ENCODE assay signal across 1 cellular context in the genomic region with DNA sequence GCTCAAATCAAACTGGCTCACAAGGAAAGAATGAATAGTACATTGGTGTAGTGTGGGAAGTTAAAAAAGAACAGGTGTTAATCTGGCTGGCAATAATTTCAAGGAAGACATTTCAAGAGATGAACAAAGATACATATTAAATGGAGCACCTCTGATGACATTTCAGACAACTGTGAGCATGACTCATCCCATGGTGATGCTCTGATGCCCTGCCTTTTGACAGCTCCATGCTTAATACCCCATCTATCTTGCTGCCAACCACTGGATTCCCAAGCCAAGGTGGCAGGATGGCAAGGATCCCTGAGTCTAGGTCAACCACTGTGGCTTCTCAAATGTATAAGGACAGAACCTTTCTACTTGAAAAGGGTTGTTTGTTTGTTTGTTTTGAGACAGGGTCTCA.
TF ChIP-seq lines count a peak whose summit lies in the region.

No MANE protein-coding gene starts in this region.

TF ChIP-seq in WTC11, 78 proteins besides CTCF, POLR2A, EP300 and RAD21 (continued from another document):
- TF ChIP-seq, protein P1, sequence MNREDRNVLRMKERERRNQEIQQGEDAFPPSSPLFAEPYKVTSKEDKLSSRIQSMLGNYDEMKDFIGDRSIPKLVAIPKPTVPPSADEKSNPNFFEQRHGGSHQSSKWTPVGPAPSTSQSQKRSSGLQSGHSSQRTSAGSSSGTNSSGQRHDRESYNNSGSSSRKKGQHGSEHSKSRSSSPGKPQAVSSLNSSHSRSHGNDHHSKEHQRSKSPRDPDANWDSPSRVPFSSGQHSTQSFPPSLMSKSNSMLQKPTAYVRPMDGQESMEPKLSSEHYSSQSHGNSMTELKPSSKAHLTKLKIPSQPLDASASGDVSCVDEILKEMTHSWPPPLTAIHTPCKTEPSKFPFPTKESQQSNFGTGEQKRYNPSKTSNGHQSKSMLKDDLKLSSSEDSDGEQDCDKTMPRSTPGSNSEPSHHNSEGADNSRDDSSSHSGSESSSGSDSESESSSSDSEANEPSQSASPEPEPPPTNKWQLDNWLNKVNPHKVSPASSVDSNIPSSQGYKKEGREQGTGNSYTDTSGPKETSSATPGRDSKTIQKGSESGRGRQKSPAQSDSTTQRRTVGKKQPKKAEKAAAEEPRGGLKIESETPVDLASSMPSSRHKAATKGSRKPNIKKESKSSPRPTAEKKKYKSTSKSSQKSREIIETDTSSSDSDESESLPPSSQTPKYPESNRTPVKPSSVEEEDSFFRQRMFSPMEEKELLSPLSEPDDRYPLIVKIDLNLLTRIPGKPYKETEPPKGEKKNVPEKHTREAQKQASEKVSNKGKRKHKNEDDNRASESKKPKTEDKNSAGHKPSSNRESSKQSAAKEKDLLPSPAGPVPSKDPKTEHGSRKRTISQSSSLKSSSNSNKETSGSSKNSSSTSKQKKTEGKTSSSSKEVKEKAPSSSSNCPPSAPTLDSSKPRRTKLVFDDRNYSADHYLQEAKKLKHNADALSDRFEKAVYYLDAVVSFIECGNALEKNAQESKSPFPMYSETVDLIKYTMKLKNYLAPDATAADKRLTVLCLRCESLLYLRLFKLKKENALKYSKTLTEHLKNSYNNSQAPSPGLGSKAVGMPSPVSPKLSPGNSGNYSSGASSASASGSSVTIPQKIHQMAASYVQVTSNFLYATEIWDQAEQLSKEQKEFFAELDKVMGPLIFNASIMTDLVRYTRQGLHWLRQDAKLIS (CRISPR knock-in tag; IDR thresholded peaks at IDR 0.05; ENCODE audit: borderline replicate concordance) = no peak
- TF ChIP-seq TEAD4 (CRISPR knock-in tag; IDR thresholded peaks at IDR 0.05) = no peak
- TF ChIP-seq ELF4 (CRISPR knock-in tag; IDR thresholded peaks at IDR 0.05; ENCODE audit: low read depth) = no peak
- TF ChIP-seq, protein P2, sequence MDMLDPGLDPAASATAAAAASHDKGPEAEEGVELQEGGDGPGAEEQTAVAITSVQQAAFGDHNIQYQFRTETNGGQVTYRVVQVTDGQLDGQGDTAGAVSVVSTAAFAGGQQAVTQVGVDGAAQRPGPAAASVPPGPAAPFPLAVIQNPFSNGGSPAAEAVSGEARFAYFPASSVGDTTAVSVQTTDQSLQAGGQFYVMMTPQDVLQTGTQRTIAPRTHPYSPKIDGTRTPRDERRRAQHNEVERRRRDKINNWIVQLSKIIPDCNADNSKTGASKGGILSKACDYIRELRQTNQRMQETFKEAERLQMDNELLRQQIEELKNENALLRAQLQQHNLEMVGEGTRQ (CRISPR knock-in tag; IDR thresholded peaks at IDR 0.05) = no peak
- TF ChIP-seq SP1 (CRISPR knock-in tag; conservative IDR thresholded peaks at IDR 0.05) = no peak
- TF ChIP-seq GABPB1 (CRISPR knock-in tag; IDR thresholded peaks at IDR 0.05) = no peak
- TF ChIP-seq, protein P3, sequence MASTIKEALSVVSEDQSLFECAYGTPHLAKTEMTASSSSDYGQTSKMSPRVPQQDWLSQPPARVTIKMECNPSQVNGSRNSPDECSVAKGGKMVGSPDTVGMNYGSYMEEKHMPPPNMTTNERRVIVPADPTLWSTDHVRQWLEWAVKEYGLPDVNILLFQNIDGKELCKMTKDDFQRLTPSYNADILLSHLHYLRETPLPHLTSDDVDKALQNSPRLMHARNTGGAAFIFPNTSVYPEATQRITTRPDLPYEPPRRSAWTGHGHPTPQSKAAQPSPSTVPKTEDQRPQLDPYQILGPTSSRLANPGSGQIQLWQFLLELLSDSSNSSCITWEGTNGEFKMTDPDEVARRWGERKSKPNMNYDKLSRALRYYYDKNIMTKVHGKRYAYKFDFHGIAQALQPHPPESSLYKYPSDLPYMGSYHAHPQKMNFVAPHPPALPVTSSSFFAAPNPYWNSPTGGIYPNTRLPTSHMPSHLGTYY (CRISPR knock-in tag; IDR thresholded peaks at IDR 0.05) = no peak
TF ChIP-seq in WTC11: peak in this region for 0.
